ENCODE assay signal across 11 cellular contexts in genomic region chr1:110195196-110195595, GRCh38.
"Had no signal": no experiment of that assay in that cellular context is flagged by ENCODE, and none has a peak within 500 bp of the region (broad histone marks: within the 10 kb centered on the region; RNA-seq: fewer than 3 reads in every experiment).

No MANE protein-coding gene starts in this region.

- H3K9ac ChIP-seq: GM23248 had no signal

- H3K4me2 ChIP-seq: GM23338 had no signal

- H3K9me3 ChIP-seq: HAP-1 had no signal

- H3K9me3 Mint-ChIP-seq: GM23338, H9, HFFc6 had no signal

- H3K36me3 ChIP-seq: HAP-1 had no signal

- FAIRE-seq: H1, H54 had no signal

- DNase-seq: GM23248, GOT3, H7, H9, HCEC 1CT, HFFc6 had no signal

- H2AFZ ChIP-seq: GM23248, GM23338 had no signal

- ATAC-seq: GM23338, HCT116 had no signal

- H3K4me3 Mint-ChIP-seq: GM23338, H9, HFFc6 had no signal

- H3K27ac Mint-ChIP-seq: GM23338, H9, HFFc6 had no signal

- H3K27ac ChIP-seq: GM23248 had no signal

- H3K4me3 ChIP-seq: GM23248, GM23338, HAP-1 had no signal

- H3K4me1 ChIP-seq: HAP-1 had no signal
